ENCODE assay signal across 13 cellular contexts in genomic region chr5:100860407-100860806, GRCh38. TPM values are rescaled to one million over a fixed set of nuclear protein-coding genes. Genes with fewer than 3 reads are reported as not detected.
DNase-seq lines count a peak whose midpoint lies in the region; ATAC-seq and TF ChIP-seq lines count a peak whose summit lies in the region.
"Had no signal": no experiment of that assay in that cellular context is flagged by ENCODE, and none has a peak within 500 bp of the region (broad histone marks: within the 10 kb centered on the region; RNA-seq: fewer than 3 reads in every experiment).

No MANE protein-coding gene starts in this region.

- intact Hi-C loops in left colon (cut with DNase I, micrococcal nuclease): no loop called here

- H3K9me3 Mint-ChIP-seq in activated T-helper 17 cell treated with anti-CD3 and anti-CD28 coated beads, Interleukin-2, amount 50 U/mL, for 72 hours: peaks cover 4% of the 10 kb centered on the region
- H3K9me3 Mint-ChIP-seq in nephron progenitor cell: no peaks in the 10 kb centered on the region
- H3K9me3 Mint-ChIP-seq: effector memory CD8-positive, alpha-beta T cell had no signal

- peaks cover 71% of the 10 kb centered on the region for H3K36me3 Mint-ChIP-seq in activated T-helper 17 cell treated with anti-CD3 and anti-CD28 coated beads, Interleukin-2, amount 50 U/mL, for 72 hours (ENCODE audit: low read depth)
- no peaks in the 10 kb centered on the region for H3K36me3 Mint-ChIP-seq in nephron progenitor cell (ENCODE audit: low read depth)

- peak; percentile 53 for ATAC-seq in GM18517 (IDR thresholded peaks at IDR 0.05; ENCODE audit: unreplicated experiment)
- ATAC-seq in GM19395 (IDR thresholded peaks at IDR 0.05; ENCODE audit: unreplicated experiment): peak; percentile 66
- peak; percentile 41 for ATAC-seq in HG02973 (IDR thresholded peaks at IDR 0.05; ENCODE audit: unreplicated experiment)
- peak; percentile 66 for ATAC-seq in activated T-helper 17 cell treated with anti-CD3 and anti-CD28 coated beads, Interleukin-2, amount 50 U/mL, for 72 hours (replicated peaks)
- no peak for ATAC-seq in left colon
- ATAC-seq: effector memory CD8-positive, alpha-beta T cell had no signal

- DNase-seq in NCI-H524 treated with DMSO at 0.1 percent for 48 hours (lab: John Stamatoyannopoulos, UW) (no peak), left colon (no peak), nephron progenitor cell (no peak), NOMO-1 (lab: John Stamatoyannopoulos, UW; ENCODE audit: unreplicated experiment in 2 of 2) (no peak)
- DNase-seq: effector memory CD8-positive, alpha-beta T cell; glutamatergic neuron; HCEC 1CT; left ventricle myocardium inferior; stimulated activated naive CD4-positive, alpha-beta T cell treated with Interleukin-2 at 50 U/mL for 16 hours had no signal

- peak overlapping the region; percentile 49 for H3K4me3 Mint-ChIP-seq in activated T-helper 17 cell treated with anti-CD3 and anti-CD28 coated beads, Interleukin-2, amount 50 U/mL, for 72 hours
- H3K4me3 Mint-ChIP-seq in nephron progenitor cell: no peak overlapping the region

- peak overlapping the region; percentile 77 for H3K27ac Mint-ChIP-seq in activated T-helper 17 cell treated with anti-CD3 and anti-CD28 coated beads, Interleukin-2, amount 50 U/mL, for 72 hours
- H3K27ac Mint-ChIP-seq in nephron progenitor cell: no peak overlapping the region

- no peak for TF ChIP-seq CTCF in nephron progenitor cell (IDR thresholded peaks at IDR 0.05)

- peaks cover 34% of the 10 kb centered on the region for H3K4me1 Mint-ChIP-seq in activated T-helper 17 cell treated with anti-CD3 and anti-CD28 coated beads, Interleukin-2, amount 50 U/mL, for 72 hours
- H3K4me1 Mint-ChIP-seq in nephron progenitor cell: no peaks in the 10 kb centered on the region

- no peaks in the 10 kb centered on the region for H3K27me3 Mint-ChIP-seq in activated T-helper 17 cell treated with anti-CD3 and anti-CD28 coated beads, Interleukin-2, amount 50 U/mL, for 72 hours
- H3K27me3 Mint-ChIP-seq in nephron progenitor cell (ENCODE audit: low read depth, poor library complexity): no peaks in the 10 kb centered on the region
- H3K27me3 Mint-ChIP-seq: effector memory CD8-positive, alpha-beta T cell had no signal

RNA-seq across cellular contexts. Expression of gene ST8SIA4, which starts 42.7 kb away (rescaled TPM):
- total RNA-seq in activated T-helper 17 cell treated with anti-CD3 and anti-CD28 coated beads, Interleukin-2, amount 50 U/mL, for 72 hours: 10 to 100 TPM; 42.8 to 73.7 TPM
- total RNA-seq in left colon: 1 to 10 TPM; 2.0 to 6.1 TPM

Comparison
In these comparisons a context has a peak if more than half of its experiments do, and no peak if none do; other contexts are left out.
1. RNA of gene ST8SIA4, which starts 42.7 kb away (total RNA-seq): 42.8 to 73.7 TPM in activated T-helper 17 cell treated with anti-CD3 and anti-CD28 coated beads, Interleukin-2, amount 50 U/mL, for 72 hours; 2.0 to 6.1 TPM in left colon; every median in the first group is over 4 times any median in the second.